Comparison of ENCODE assay signal across 14 cellular contexts in genomic region chr19:17887221-17887620, GRCh38. TPM values are rescaled to one million over a fixed set of nuclear protein-coding genes. Genes with fewer than 3 reads are reported as not detected.
DNase-seq lines count a peak whose midpoint lies in the region; ATAC-seq, FAIRE-seq and TF ChIP-seq lines count a peak whose summit lies in the region.
"Not testable (repeated sequence)": the region's sequence is repeated elsewhere in the genome, so short reads cannot be mapped to it uniquely, and the experiment has no call there.
"Had no signal": no experiment of that assay in that cellular context is flagged by ENCODE, and none has a peak within 500 bp of the region (broad histone marks: within the 10 kb centered on the region; RNA-seq: fewer than 3 reads in every experiment).

No MANE protein-coding gene starts in this region.

- TF ChIP-seq CTCF in GM12865 (IDR thresholded peaks at IDR 0.05; ENCODE audit: insufficient read depth, low read depth, low read length, missing control alignments); OCI-LY3 (IDR thresholded peaks at IDR 0.05; ENCODE audit: low read depth, low read length); GM12878 (IDR thresholded peaks at IDR 0.05 in 2 of 3, conservative IDR thresholded peaks at IDR 0.05 in 1 of 3; ENCODE audit: control insufficient read depth in 2 of 3, extremely low read depth in 1 of 3, insufficient read depth in 1 of 3, low read depth in 3 of 3, low read length in 3 of 3): not testable (repeated sequence)

- in situ Hi-C loops in GM12878 (cut with MboI): not testable (repeated sequence)

- DNase-seq in GM12865 (ENCODE audit: low read depth): peak; percentile 37
- DNase-seq in NCI-H2171 treated with DMSO at 0.1 percent for 48 hours (lab: John Stamatoyannopoulos, UW): peak; percentile 45
- not testable (repeated sequence) for DNase-seq in GM12878 (ENCODE audit: low read depth, low spot score); stimulated activated naive B cell treated with anti-CD40 and anti-IgM and Interleukin-4, amounts not matched to agents 10 μg/mL and 1 μg/mL and 100 μg/mL, for 72 hours
- DNase-seq in Right ventricle myocardium inferior (ENCODE audit: missing footprints): peak; percentile 7

- peak; percentile 11; the same call in 2 of the 3 replicates for ATAC-seq in GM12878
- not testable (repeated sequence) for ATAC-seq in Right ventricle myocardium inferior
- peak; percentile 49 to 56 for ATAC-seq in stimulated activated naive B cell treated with anti-CD40 and anti-IgM and Interleukin-4, amounts not matched to agents 10 μg/mL and 1 μg/mL and 100 μg/mL, for 72 hours (replicated peaks)

- 0% methylated on average over 4 of the region's 4 CpGs for WGBS in GM12878 (ENCODE audit: insufficient coverage, insufficient replicate concordance, low lambda C conversion rate, missing lambda C conversion rate)

- FAIRE-seq in GM12878 (lab: Jason Lieb, UNC): not testable (repeated sequence)

- not testable (repeated sequence) for H3K27me3 Mint-ChIP-seq in stimulated activated naive B cell treated with anti-CD40 and anti-IgM and Interleukin-4, amounts not matched to agents 10 μg/mL and 1 μg/mL and 100 μg/mL, for 72 hours

- intact Hi-C loops in GM12878 (cut with micrococcal nuclease; ENCODE audit: unreplicated experiment): loop anchor here (5.0 kb wide), 1 partner anchor 40 kb away; no protein-coding TSS in a partner anchor
- intact Hi-C loops in Right ventricle myocardium inferior (cut with DNase I): not testable (repeated sequence)

- peaks cover 13 to 48% of the 10 kb centered on the region in 2 donors for H3K4me1 Mint-ChIP-seq in stimulated activated naive B cell treated with anti-CD40 and anti-IgM and Interleukin-4, amounts not matched to agents 10 μg/mL and 1 μg/mL and 100 μg/mL, for 72 hours

- TF ChIP-seq POLR2A in GM12878 (IDR thresholded peaks at IDR 0.05; ENCODE audit: low read depth, low read length): not testable (repeated sequence)

- H3K79me2 ChIP-seq in OCI-LY3 (ENCODE audit: low read length); GM12878 (ENCODE audit: control insufficient read depth, insufficient read depth, low read length): not testable (repeated sequence)

- TF ChIP-seq EP300 in GM12878 (IDR thresholded peaks at IDR 0.05; ENCODE audit: borderline replicate concordance in 1 of 2, control insufficient read depth in 1 of 2, low read depth in 2 of 2, low read length in 2 of 2): not testable (repeated sequence)

- CTCF ChIA-PET in GM12878 (lab: Yijun Ruan, JAX): interaction anchor here (0.8 to 1.2 kb wide), 2 partner anchors 45 to 268 kb away, joined by 3 to 5 read pairs; partner anchors contain the start of gene CCDC124

- H3K27ac Mint-ChIP-seq in stimulated activated naive B cell treated with anti-CD40 and anti-IgM and Interleukin-4, amounts not matched to agents 10 μg/mL and 1 μg/mL and 100 μg/mL, for 72 hours: not testable (repeated sequence)

- not testable (repeated sequence) for H3K9me3 ChIP-seq in OCI-LY3 (ENCODE audit: insufficient read depth, low read length); GM12878 (replicated peaks; ENCODE audit: control insufficient read depth, insufficient read depth, low read length)

- H3K4me1 ChIP-seq in OCI-LY3 (ENCODE audit: low read length): peaks cover 43% of the 10 kb centered on the region
- H3K4me1 ChIP-seq in GM12878 (ENCODE audit: control insufficient read depth, insufficient read depth, low read length): peaks cover 32% of the 10 kb centered on the region

- H3K36me3 ChIP-seq in OCI-LY3 (replicated peaks; ENCODE audit: low read depth, low read length); GM12878 (ENCODE audit: control insufficient read depth in 2 of 2, insufficient read depth in 2 of 2, low read length in 1 of 2): not testable (repeated sequence)

- H3K4me2 ChIP-seq in OCI-LY3 (ENCODE audit: low read length): peak overlapping the region; percentile 60
- not testable (repeated sequence) for H3K4me2 ChIP-seq in GM12878 (ENCODE audit: control insufficient read depth, insufficient read depth)

- H3K9me3 Mint-ChIP-seq in stimulated activated naive B cell treated with anti-CD40 and anti-IgM and Interleukin-4, amounts not matched to agents 10 μg/mL and 1 μg/mL and 100 μg/mL, for 72 hours: not testable (repeated sequence)

- H3K4me3 Mint-ChIP-seq in stimulated activated naive B cell treated with anti-CD40 and anti-IgM and Interleukin-4, amounts not matched to agents 10 μg/mL and 1 μg/mL and 100 μg/mL, for 72 hours: not testable (repeated sequence)

- SMC1A ChIA-PET in GM12878 (lab: Charles Lee; ENCODE audit: uncharacterized antibody, unreplicated experiment): not testable (repeated sequence)

- H3K27ac ChIP-seq in OCI-LY3 (ENCODE audit: low read length); GM12878 (ENCODE audit: control insufficient read depth, insufficient read depth): not testable (repeated sequence)

- POLR2A ChIA-PET in GM12878 (lab: Charles Lee): interaction anchor here (0.6 to 0.7 kb wide), 2 partner anchors 28 to 30 kb away, joined by 3 read pairs; no protein-coding TSS in a partner anchor

- H3K27me3 ChIP-seq in OCI-LY3 (ENCODE audit: low read depth, low read length): peaks cover 18% of the 10 kb centered on the region
- not testable (repeated sequence) for H3K27me3 ChIP-seq in GM12878 (replicated peaks in 1 of 2; ENCODE audit: control insufficient read depth in 2 of 2, insufficient read depth in 2 of 2, low read length in 1 of 2)

- not testable (repeated sequence) for H4K20me1 ChIP-seq in OCI-LY3 (ENCODE audit: insufficient read depth, low read length); GM12878 (ENCODE audit: control insufficient read depth, insufficient read depth)

- H3K4me3 ChIP-seq in GM12865 (ENCODE audit: low read depth, low read length); OCI-LY3 (ENCODE audit: low read length); GM12878: not testable (repeated sequence)

- BruUV-seq in GM12878 (replicated peaks; lab: Mats Ljungman, UMichigan): not testable (repeated sequence)

- not testable (repeated sequence) for H2AFZ ChIP-seq in OCI-LY3 (ENCODE audit: low read depth, low read length); GM12878 (ENCODE audit: control insufficient read depth, low read depth, low read length)

- H3K9ac ChIP-seq in OCI-LY3 (ENCODE audit: low read length); GM12878 (ENCODE audit: control insufficient read depth, insufficient read depth, low read length): not testable (repeated sequence)

- H3K36me3 Mint-ChIP-seq in stimulated activated naive B cell treated with anti-CD40 and anti-IgM and Interleukin-4, amounts not matched to agents 10 μg/mL and 1 μg/mL and 100 μg/mL, for 72 hours: not testable (repeated sequence)

- RAD21 ChIA-PET in GM12878 (lab: Charles Lee; ENCODE audit: unreplicated experiment): interaction anchor here (0.7 kb wide), 1 partner anchor 109 kb away, joined by 3 read pairs; no protein-coding TSS in a partner anchor

- TF ChIP-seq RAD21 in GM12878 (IDR thresholded peaks at IDR 0.05; ENCODE audit: insufficient read depth, low read depth, low read length): not testable (repeated sequence)

RNA-seq across cellular contexts. Expression of gene SLC5A5, which starts 15.5 kb away (rescaled TPM):
- not detected in 2 replicates for total RNA-seq in GM12878 (2013; cell fraction: nucleolus; rRNA removed)
- total RNA-seq in GM12878 (2014; rRNA removed): 0.06 TPM in 1 of 2 replicates, not detected in the other
- total RNA-seq in GM12878 (2014; rRNA removed; fragmentation: Illumina TruSeq; extraction: Trizol): 0.05 TPM in 1 of 2 replicates, not detected in the other
- 0.05 and 0.08 TPM in 2 replicates for total RNA-seq in GM12878 (2021)
- polyA plus RNA-seq in GM12878 (2011; ENCODE audit: low read depth): not detected
- 0.04 TPM in 2 replicates for polyA plus RNA-seq in GM12878 (2011; rRNA removed)
- 0.03 TPM in 2 replicates for polyA plus RNA-seq in GM12878 (2011; cell fraction: cytosol; rRNA removed)
- polyA plus RNA-seq in GM12878 (2011; cell fraction: nucleus; rRNA removed): 0.07 TPM in 1 of 2 replicates, not detected in the other
- polyA plus RNA-seq in GM12878 (2012): 0.11 and 0.26 TPM in 2 replicates
- 0.03 TPM in 1 of 2 replicates, not detected in the other for polyA plus RNA-seq in GM12878 (2014; fragmentation: Illumina TruSeq; extraction: Trizol)
- polyA plus RNA-seq in GM12878 (2014; fragmentation: Nextera tagmentation; extraction: Ambion mirVana): under 1 TPM; 0.02 to 0.05 TPM
- 0.06 TPM in 1 of 2 replicates, not detected in the other for polyA plus RNA-seq in GM12878 (2014; rRNA removed)
- under 1 TPM in 1 of 2 experiments, not detected in 1; 0.08 TPM for polyA plus RNA-seq in GM12878 (2016; fragmentation: Nextera tagmentation; extraction: Ambion mirVana)
- polyA minus RNA-seq in GM12878 (2011; rRNA and poly(A)+ RNA removed): not detected in 2 replicates
- polyA minus RNA-seq in GM12878 (2011; cell fraction: cytosol; rRNA and poly(A)+ RNA removed): not detected in 2 replicates
- polyA minus RNA-seq in GM12878 (2011; cell fraction: nucleus; rRNA and poly(A)+ RNA removed): not detected in 2 replicates
- not detected for total RNA-seq in Right ventricle myocardium inferior
- total RNA-seq: A172, A673, Calu3, Daoy had no signal
- polyA plus RNA-seq: AG04450, BJ, CD14-positive monocyte had no signal

RNA-seq across cellular contexts. Expression of gene RPL18A, which starts 27.5 kb away (rescaled TPM):
- 321 and 350 TPM in 2 replicates for total RNA-seq in GM12878 (2013; cell fraction: nucleolus; rRNA removed)
- total RNA-seq in GM12878 (2014; rRNA removed) (3,172 and 3,519 TPM in 2 replicates), GM12878 (2014; rRNA removed; fragmentation: Illumina TruSeq; extraction: Trizol) (1,696 and 1,955 TPM in 2 replicates), GM12878 (2021) (3,774 and 3,973 TPM in 2 replicates), Right ventricle myocardium inferior (860 TPM)
- 986 TPM for polyA plus RNA-seq in GM12878 (2011; ENCODE audit: low read depth)
- polyA plus RNA-seq in GM12878 (2011; rRNA removed) (583 and 1,181 TPM in 2 replicates), GM12878 (2014; fragmentation: Illumina TruSeq; extraction: Trizol) (545 and 2,062 TPM in 2 replicates), GM12878 (2014; fragmentation: Nextera tagmentation; extraction: Ambion mirVana) (1,000 to 10,000 TPM; 1,658 to 1,675 TPM), GM12878 (2014; rRNA removed) (3,622 and 3,810 TPM in 2 replicates), GM12878 (2016; fragmentation: Nextera tagmentation; extraction: Ambion mirVana) (1,000 to 10,000 TPM; 2,538 to 2,591 TPM)
- 2,249 and 3,260 TPM in 2 replicates for polyA plus RNA-seq in GM12878 (2011; cell fraction: cytosol; rRNA removed)
- polyA plus RNA-seq in GM12878 (2011; cell fraction: nucleus; rRNA removed): 987 and 1,239 TPM in 2 replicates
- polyA plus RNA-seq in GM12878 (2012): 5,692 and 5,778 TPM in 2 replicates
- 415 and 870 TPM in 2 replicates for polyA minus RNA-seq in GM12878 (2011; rRNA and poly(A)+ RNA removed)
- 769 and 811 TPM in 2 replicates for polyA minus RNA-seq in GM12878 (2011; cell fraction: cytosol; rRNA and poly(A)+ RNA removed)
- 194 and 322 TPM in 2 replicates for polyA minus RNA-seq in GM12878 (2011; cell fraction: nucleus; rRNA and poly(A)+ RNA removed)

RNA-seq across cellular contexts. Expression of gene JAK3, which starts 39.4 kb away (rescaled TPM):
- total RNA-seq in GM12878 (2013; cell fraction: nucleolus; rRNA removed): 132 and 148 TPM in 2 replicates
- 30.7 and 31.8 TPM in 2 replicates for total RNA-seq in GM12878 (2014; rRNA removed)
- total RNA-seq in GM12878 (2014; rRNA removed; fragmentation: Illumina TruSeq; extraction: Trizol): 11.5 and 11.6 TPM in 2 replicates
- 64.2 and 67.9 TPM in 2 replicates for total RNA-seq in GM12878 (2021)
- polyA plus RNA-seq in GM12878 (2011; ENCODE audit: low read depth): 10.1 TPM
- 13.1 and 26.9 TPM in 2 replicates for polyA plus RNA-seq in GM12878 (2011; rRNA removed)
- 32.3 and 35.9 TPM in 2 replicates for polyA plus RNA-seq in GM12878 (2011; cell fraction: cytosol; rRNA removed)
- polyA plus RNA-seq in GM12878 (2011; cell fraction: nucleus; rRNA removed): 125 and 126 TPM in 2 replicates
- polyA plus RNA-seq in GM12878 (2012): 21.1 and 21.9 TPM in 2 replicates
- polyA plus RNA-seq in GM12878 (2014; fragmentation: Illumina TruSeq; extraction: Trizol): 9.8 and 13.9 TPM in 2 replicates
- 10 to 100 TPM in 1 of 2 experiments, 1 to 10 TPM in 1; 7.8 to 37.2 TPM for polyA plus RNA-seq in GM12878 (2014; fragmentation: Nextera tagmentation; extraction: Ambion mirVana)
- polyA plus RNA-seq in GM12878 (2014; rRNA removed): 36.8 and 39.1 TPM in 2 replicates
- polyA plus RNA-seq in GM12878 (2016; fragmentation: Nextera tagmentation; extraction: Ambion mirVana): 10 to 100 TPM; 34.8 to 35.8 TPM
- polyA minus RNA-seq in GM12878 (2011; rRNA and poly(A)+ RNA removed): 22.9 and 33.8 TPM in 2 replicates
- polyA minus RNA-seq in GM12878 (2011; cell fraction: cytosol; rRNA and poly(A)+ RNA removed): 27.3 and 29.0 TPM in 2 replicates
- polyA minus RNA-seq in GM12878 (2011; cell fraction: nucleus; rRNA and poly(A)+ RNA removed): 35.3 and 49.3 TPM in 2 replicates
- total RNA-seq in Right ventricle myocardium inferior: 1.9 TPM
- total RNA-seq: Caco-2, Calu3 had no signal

RNA-seq across cellular contexts. Expression of gene CCDC124, which starts 45.6 kb away (rescaled TPM):
- total RNA-seq in GM12878 (2013; cell fraction: nucleolus; rRNA removed): 11.2 and 12.8 TPM in 2 replicates
- total RNA-seq in GM12878 (2014; rRNA removed): 50.9 and 70.5 TPM in 2 replicates
- total RNA-seq in GM12878 (2014; rRNA removed; fragmentation: Illumina TruSeq; extraction: Trizol): 13.3 and 14.4 TPM in 2 replicates
- 108 and 116 TPM in 2 replicates for total RNA-seq in GM12878 (2021)
- 12.3 TPM for polyA plus RNA-seq in GM12878 (2011; ENCODE audit: low read depth)
- 11.9 and 33.1 TPM in 2 replicates for polyA plus RNA-seq in GM12878 (2011; rRNA removed)
- polyA plus RNA-seq in GM12878 (2011; cell fraction: cytosol; rRNA removed): 54.0 and 87.9 TPM in 2 replicates
- polyA plus RNA-seq in GM12878 (2011; cell fraction: nucleus; rRNA removed): 33.7 and 51.4 TPM in 2 replicates
- 45.0 and 63.4 TPM in 2 replicates for polyA plus RNA-seq in GM12878 (2012)
- 2.0 and 17.7 TPM in 2 replicates for polyA plus RNA-seq in GM12878 (2014; fragmentation: Illumina TruSeq; extraction: Trizol)
- polyA plus RNA-seq in GM12878 (2014; fragmentation: Nextera tagmentation; extraction: Ambion mirVana): 10 to 100 TPM in 1 of 2 experiments, 1 to 10 TPM in 1; 3.7 to 16.1 TPM
- 137 and 153 TPM in 2 replicates for polyA plus RNA-seq in GM12878 (2014; rRNA removed)
- polyA plus RNA-seq in GM12878 (2016; fragmentation: Nextera tagmentation; extraction: Ambion mirVana): 100 to 1,000 TPM; 166 to 184 TPM
- 3.7 and 9.3 TPM in 2 replicates for polyA minus RNA-seq in GM12878 (2011; rRNA and poly(A)+ RNA removed)
- polyA minus RNA-seq in GM12878 (2011; cell fraction: cytosol; rRNA and poly(A)+ RNA removed): 11.5 and 14.8 TPM in 2 replicates
- polyA minus RNA-seq in GM12878 (2011; cell fraction: nucleus; rRNA and poly(A)+ RNA removed): 5.1 and 14.2 TPM in 2 replicates
- 85.9 TPM for total RNA-seq in Right ventricle myocardium inferior
